In genomic region chr5:355379-355935, GRCh38 we compare ENCODE assay signal across 19 cellular contexts. TPM values are rescaled to one million over a fixed set of nuclear protein-coding genes. Genes with fewer than 3 reads are reported as not detected.
A peak's percentile ranks its signal among the peaks of the same experiment; 100 is the strongest.
DNase-seq lines count a peak whose midpoint lies in the region; ATAC-seq and TF ChIP-seq lines count a peak whose summit lies in the region.
"Had no signal": no experiment of that assay in that cellular context is flagged by ENCODE, and none has a peak within 500 bp of the region (broad histone marks: within the 10 kb centered on the region; RNA-seq: fewer than 3 reads in every experiment).

No MANE protein-coding gene starts in this region.

- no peak for TF ChIP-seq POLR2A in IMR-90 (IDR thresholded peaks at IDR 0.05; ENCODE audit: low read depth, low read length)

- H3K79me1 ChIP-seq in IMR-90 (ENCODE audit: low read depth in 1 of 2, low read length in 2 of 2): peaks cover 25 to 53% of the 10 kb centered on the region in 2 experiments

- H3K14ac ChIP-seq in IMR-90 (replicated peaks; ENCODE audit: low read depth, low read length): no peak overlapping the region

- H3K18ac ChIP-seq in IMR-90 (ENCODE audit: low read depth, low read length): no peak overlapping the region

- H4K20me1 ChIP-seq in IMR-90 (ENCODE audit: insufficient read depth, low read length): peaks cover 12% of the 10 kb centered on the region
- H4K20me1 ChIP-seq in hepatocyte (ENCODE audit: insufficient read depth, poor library complexity, severe bottlenecking): no peaks in the 10 kb centered on the region

- POLR2A ChIA-PET in activated CD8-positive, alpha-beta T cell treated with anti-CD3 and anti-CD28 coated beads, Interleukin-2, amount 10 ng/mL, durations not matched to agents 7 days and 5 days (lab: Charles Lee): no interaction called here
- POLR2A ChIA-PET in activated CD8-positive, alpha-beta T cell treated with anti-CD3 and anti-CD28 coated beads for 36 hours (lab: Charles Lee): interaction anchor here (1.5 kb wide), 1 partner anchor 9 kb away, joined by 5 read pairs; no protein-coding TSS in a partner anchor
- POLR2A ChIA-PET in IMR-90 (lab: Charles Lee; ENCODE audit: unreplicated experiment): no interaction called here

- no peak overlapping the region for H3K23ac ChIP-seq in IMR-90 (ENCODE audit: low read depth, low read length)

- no peak for TF ChIP-seq RAD21 in IMR-90 (IDR thresholded peaks at IDR 0.05; ENCODE audit: low read length)

- WGBS in IMR-90 (ENCODE audit: extremely low coverage in 2 of 2, insufficient read length in 1 of 2), 2 experiments: 93% methylated on average over 5 of the region's 19 CpGs; no CpG with 5 or more reads in 1 of the 2 experiments
- WGBS in hepatocyte (ENCODE audit: low lambda C conversion rate, missing lambda C conversion rate): 85% methylated on average over 19 of the region's 19 CpGs

- no peaks in the 10 kb centered on the region for H3K9me2 ChIP-seq in hepatocyte (replicated peaks; ENCODE audit: insufficient read depth)

- peaks cover 53% of the 10 kb centered on the region for H3K36me3 ChIP-seq in IMR-90 (ENCODE audit: control insufficient read depth, insufficient read depth, low read length)
- H3K36me3 ChIP-seq in hepatocyte (replicated peaks; ENCODE audit: insufficient read depth, low read depth): no peaks in the 10 kb centered on the region

- CTCF ChIA-PET in activated CD8-positive, alpha-beta T cell treated with anti-CD3 and anti-CD28 coated beads, Interleukin-2, amount 10 ng/mL, durations not matched to agents 7 days and 5 days (lab: Charles Lee): no interaction called here
- CTCF ChIA-PET in activated CD8-positive, alpha-beta T cell treated with anti-CD3 and anti-CD28 coated beads for 36 hours (lab: Charles Lee): no interaction called here
- CTCF ChIA-PET in IMR-90 (lab: Yijun Ruan, JAX): interaction anchor here (0.7 kb wide), 1 partner anchor 24 kb away, joined by 4 read pairs; no protein-coding TSS in a partner anchor

- no peak overlapping the region for H2BK120ac ChIP-seq in IMR-90 (ENCODE audit: low read depth, low read length)

- no peak overlapping the region for H2AK5ac ChIP-seq in IMR-90 (ENCODE audit: low read depth, low read length)

- no peak overlapping the region for H4K8ac ChIP-seq in IMR-90 (ENCODE audit: low read depth in 2 of 2, low read length in 2 of 2)

- DNase-seq in activated CD8-positive, alpha-beta T cell treated with anti-CD3 and anti-CD28 coated beads, Interleukin-2, amount 10 ng/mL, durations not matched to agents 7 days and 5 days: no peak
- no peak for DNase-seq in activated CD8-positive, alpha-beta T cell treated with anti-CD3 and anti-CD28 coated beads for 36 hours
- DNase-seq in IMR-90: no peak
- DNase-seq in hepatocyte (ENCODE audit: low spot score): peak; percentile 2
- DNase-seq in stimulated activated naive B cell treated with anti-CD40 and anti-IgM and Interleukin-4, amounts not matched to agents 10 μg/mL and 1 μg/mL and 100 μg/mL, for 72 hours: no peak
- no peak for DNase-seq in HT-29 (ENCODE audit: low spot score)
- DNase-seq: COR-L47, HCEC 1CT, MM.1S, NCI-H1930, NCI-H2171 treated with DMSO at 0.1 percent for 48 hours, NCI-H510A, NCI-H82, SHP77 treated with DMSO at 0.1 percent for 48 hours had no signal

- no peak overlapping the region for H3K9ac ChIP-seq in IMR-90 (ENCODE audit: low read depth, low read length)
- H3K9ac ChIP-seq: KMS-11 had no signal

- peaks cover 8% of the 10 kb centered on the region for H3K4me1 Mint-ChIP-seq in activated CD8-positive, alpha-beta T cell treated with anti-CD3 and anti-CD28 coated beads, Interleukin-2, amount 10 ng/mL, durations not matched to agents 7 days and 5 days (ENCODE audit: low read depth)
- peaks cover 3% of the 10 kb centered on the region for H3K4me1 Mint-ChIP-seq in activated CD8-positive, alpha-beta T cell treated with anti-CD3 and anti-CD28 coated beads for 36 hours (ENCODE audit: low read depth)
- H3K4me1 Mint-ChIP-seq in stimulated activated naive B cell treated with anti-CD40 and anti-IgM and Interleukin-4, amounts not matched to agents 10 μg/mL and 1 μg/mL and 100 μg/mL, for 72 hours: peaks cover 9 to 29% of the 10 kb centered on the region in 2 donors

- BruUV-seq in IMR-90 (replicated peaks; lab: Mats Ljungman, UMichigan): no TSS peak

- H3K4me3 ChIP-seq in IMR-90 (ENCODE audit: insufficient read depth, low read depth, low read length) (no peak overlapping the region), hepatocyte (no peak overlapping the region)
- H3K4me3 ChIP-seq: GM12878 had no signal

- H3K27me3 ChIP-seq in IMR-90 (ENCODE audit: control insufficient read depth, insufficient read depth, low read length) (no peaks in the 10 kb centered on the region), hepatocyte (no peaks in the 10 kb centered on the region)

- H2BK5ac ChIP-seq in IMR-90 (ENCODE audit: low read depth, low read length, poor library complexity, severe bottlenecking): no peak overlapping the region

- no peak overlapping the region for H3K4me2 ChIP-seq in IMR-90 (ENCODE audit: low read depth, low read length)
- H3K4me2 ChIP-seq in hepatocyte: no peak overlapping the region
- H3K4me2 ChIP-seq: KMS-11 had no signal

- in situ Hi-C loops in IMR-90 (cut with MboI; ENCODE audit: low sequenced_read_pairs): no loop called here

- no peak for TF ChIP-seq CTCF in activated CD8-positive, alpha-beta T cell treated with anti-CD3 and anti-CD28 coated beads for 36 hours (IDR thresholded peaks at IDR 0.05)
- TF ChIP-seq CTCF in IMR-90 (conservative IDR thresholded peaks at IDR 0.05; ENCODE audit: low read depth, low read length) (no peak), hepatocyte (IDR thresholded peaks at IDR 0.05; ENCODE audit: poor library complexity) (no peak)

- dilution Hi-C loops in IMR-90 (cut with HindIII; ENCODE audit: low sequenced_read_pairs, unreplicated experiment): no loop called here

- no peak overlapping the region for H2BK15ac ChIP-seq in IMR-90 (ENCODE audit: low read depth, low read length)

- no peak overlapping the region for H3K56ac ChIP-seq in IMR-90 (ENCODE audit: extremely low read depth, insufficient read depth, low read length)

- no peak overlapping the region for H4K5ac ChIP-seq in IMR-90 (ENCODE audit: low read depth, low read length)

- no peak overlapping the region for H2AK9ac ChIP-seq in IMR-90 (replicated peaks; ENCODE audit: low read depth, low read length, poor library complexity)

- intact Hi-C loops in activated CD8-positive, alpha-beta T cell treated with anti-CD3 and anti-CD28 coated beads for 36 hours (cut with micrococcal nuclease): no loop called here
- intact Hi-C loops in IMR-90 (cut with micrococcal nuclease): no loop called here

- H3K27ac ChIP-seq in IMR-90 (ENCODE audit: insufficient read depth, low read length) (peak overlapping the region; percentile 2; the same call in 1 of the 2 replicates), hepatocyte (no peak overlapping the region)
- H3K27ac ChIP-seq: KMS-11 had no signal

- no peaks in the 10 kb centered on the region for H3K27me3 Mint-ChIP-seq in activated CD8-positive, alpha-beta T cell treated with anti-CD3 and anti-CD28 coated beads, Interleukin-2, amount 10 ng/mL, durations not matched to agents 7 days and 5 days (ENCODE audit: low read depth)
- H3K27me3 Mint-ChIP-seq in activated CD8-positive, alpha-beta T cell treated with anti-CD3 and anti-CD28 coated beads for 36 hours: no peaks in the 10 kb centered on the region
- H3K27me3 Mint-ChIP-seq in stimulated activated naive B cell treated with anti-CD40 and anti-IgM and Interleukin-4, amounts not matched to agents 10 μg/mL and 1 μg/mL and 100 μg/mL, for 72 hours: peaks cover 5 to 9% of the 10 kb centered on the region in 2 donors

- no peaks in the 10 kb centered on the region for H3K4me1 ChIP-seq in IMR-90 (ENCODE audit: control insufficient read depth, insufficient read depth, low read length)
- H3K4me1 ChIP-seq in hepatocyte (ENCODE audit: insufficient read depth): no peaks in the 10 kb centered on the region

- no peak for ATAC-seq in activated CD8-positive, alpha-beta T cell treated with anti-CD3 and anti-CD28 coated beads, Interleukin-2, amount 10 ng/mL, durations not matched to agents 7 days and 5 days
- ATAC-seq in activated CD8-positive, alpha-beta T cell treated with anti-CD3 and anti-CD28 coated beads for 36 hours: no peak
- ATAC-seq in IMR-90 (ENCODE audit: low read depth) (no peak), HG03097 (IDR thresholded peaks at IDR 0.05; ENCODE audit: low FRiP score, unreplicated experiment) (no peak), HG03175 (IDR thresholded peaks at IDR 0.05; ENCODE audit: unreplicated experiment) (no peak)
- no peak for ATAC-seq in stimulated activated naive B cell treated with anti-CD40 and anti-IgM and Interleukin-4, amounts not matched to agents 10 μg/mL and 1 μg/mL and 100 μg/mL, for 72 hours (replicated peaks)
- ATAC-seq: GM12878 had no signal

- no peaks in the 10 kb centered on the region for H3K9me3 ChIP-seq in IMR-90 (ENCODE audit: control insufficient read depth, insufficient read depth, low read length)
- H3K9me3 ChIP-seq in hepatocyte (ENCODE audit: low read depth): no peaks in the 10 kb centered on the region

- H3K9me1 ChIP-seq in IMR-90 (ENCODE audit: insufficient read depth, low read length): peaks cover 6% of the 10 kb centered on the region; the same call in 1 of the 2 replicates

- H3K9me3 Mint-ChIP-seq in activated CD8-positive, alpha-beta T cell treated with anti-CD3 and anti-CD28 coated beads, Interleukin-2, amount 10 ng/mL, durations not matched to agents 7 days and 5 days (ENCODE audit: insufficient read depth): no peaks in the 10 kb centered on the region
- H3K9me3 Mint-ChIP-seq in activated CD8-positive, alpha-beta T cell treated with anti-CD3 and anti-CD28 coated beads for 36 hours: no peaks in the 10 kb centered on the region
- H3K9me3 Mint-ChIP-seq in stimulated activated naive B cell treated with anti-CD40 and anti-IgM and Interleukin-4, amounts not matched to agents 10 μg/mL and 1 μg/mL and 100 μg/mL, for 72 hours: peaks cover 3 to 8% of the 10 kb centered on the region in 2 donors

- peak overlapping the region; percentile 54 for H3K27ac Mint-ChIP-seq in activated CD8-positive, alpha-beta T cell treated with anti-CD3 and anti-CD28 coated beads, Interleukin-2, amount 10 ng/mL, durations not matched to agents 7 days and 5 days
- H3K27ac Mint-ChIP-seq in activated CD8-positive, alpha-beta T cell treated with anti-CD3 and anti-CD28 coated beads for 36 hours: no peak overlapping the region
- peak overlapping the region; percentile 68 for H3K27ac Mint-ChIP-seq in stimulated activated naive B cell treated with anti-CD40 and anti-IgM and Interleukin-4, amounts not matched to agents 10 μg/mL and 1 μg/mL and 100 μg/mL, for 72 hours

- H4K91ac ChIP-seq in IMR-90 (ENCODE audit: insufficient read depth, low read depth, low read length): no peak overlapping the region

- H3K79me2 ChIP-seq in hepatocyte: no peaks in the 10 kb centered on the region

- no peak overlapping the region for H3K4me3 Mint-ChIP-seq in activated CD8-positive, alpha-beta T cell treated with anti-CD3 and anti-CD28 coated beads, Interleukin-2, amount 10 ng/mL, durations not matched to agents 7 days and 5 days
- no peak overlapping the region for H3K4me3 Mint-ChIP-seq in activated CD8-positive, alpha-beta T cell treated with anti-CD3 and anti-CD28 coated beads for 36 hours
- H3K4me3 Mint-ChIP-seq in stimulated activated naive B cell treated with anti-CD40 and anti-IgM and Interleukin-4, amounts not matched to agents 10 μg/mL and 1 μg/mL and 100 μg/mL, for 72 hours: peak overlapping the region in 1 of 2 donors; percentile 53
- H3K4me3 Mint-ChIP-seq: CD14-positive monocyte had no signal

- no peak overlapping the region for H2BK20ac ChIP-seq in IMR-90 (ENCODE audit: low read depth, low read length)

- H3K4ac ChIP-seq in IMR-90 (ENCODE audit: low read depth, low read length): no peak overlapping the region

- peaks cover 47% of the 10 kb centered on the region for H3K36me3 Mint-ChIP-seq in activated CD8-positive, alpha-beta T cell treated with anti-CD3 and anti-CD28 coated beads, Interleukin-2, amount 10 ng/mL, durations not matched to agents 7 days and 5 days (ENCODE audit: low read depth)
- peaks cover 21% of the 10 kb centered on the region for H3K36me3 Mint-ChIP-seq in activated CD8-positive, alpha-beta T cell treated with anti-CD3 and anti-CD28 coated beads for 36 hours (ENCODE audit: low read depth)
- H3K36me3 Mint-ChIP-seq in stimulated activated naive B cell treated with anti-CD40 and anti-IgM and Interleukin-4, amounts not matched to agents 10 μg/mL and 1 μg/mL and 100 μg/mL, for 72 hours: peaks cover 49 to 63% of the 10 kb centered on the region in 2 donors
- H3K36me3 Mint-ChIP-seq: CD14-positive monocyte had no signal

- no peak overlapping the region for H2AFZ ChIP-seq in IMR-90 (replicated peaks; ENCODE audit: low read length, poor library complexity)
- H2AFZ ChIP-seq in hepatocyte: no peak overlapping the region

RNA-seq across cellular contexts. Expression of gene AHRR, which starts 33.9 kb away (rescaled TPM):
- 10 to 100 TPM; 56.1 to 57.2 TPM for total RNA-seq in activated CD8-positive, alpha-beta T cell treated with anti-CD3 and anti-CD28 coated beads, Interleukin-2, amount 10 ng/mL, durations not matched to agents 7 days and 5 days
- total RNA-seq in activated CD8-positive, alpha-beta T cell treated with anti-CD3 and anti-CD28 coated beads for 36 hours: 10 to 100 TPM; 26.3 to 27.9 TPM
- 15.6 and 16.7 TPM in 2 replicates for total RNA-seq in IMR-90 (2012; rRNA removed)
- 36.1 and 37.1 TPM in 2 replicates for polyA plus RNA-seq in IMR-90 (2012; rRNA removed)
- 24.9 and 33.9 TPM in 2 replicates for polyA plus RNA-seq in IMR-90 (2012; cell fraction: cytosol; rRNA removed)
- 77.0 and 141 TPM in 2 replicates for polyA plus RNA-seq in IMR-90 (2012; cell fraction: nucleus; rRNA removed; ENCODE audit: low replicate concordance)
- 1.8 and 2.6 TPM in 2 replicates for total RNA-seq in hepatocyte
- polyA plus RNA-seq in hepatocyte: 1.8 and 2.4 TPM in 2 replicates
- total RNA-seq in HT-29 (2014; rRNA removed; shearing (Covaris generic)): 3.0 and 5.4 TPM in 2 replicates
